16 cellular contexts compared by ENCODE assay signal in the genomic region with DNA sequence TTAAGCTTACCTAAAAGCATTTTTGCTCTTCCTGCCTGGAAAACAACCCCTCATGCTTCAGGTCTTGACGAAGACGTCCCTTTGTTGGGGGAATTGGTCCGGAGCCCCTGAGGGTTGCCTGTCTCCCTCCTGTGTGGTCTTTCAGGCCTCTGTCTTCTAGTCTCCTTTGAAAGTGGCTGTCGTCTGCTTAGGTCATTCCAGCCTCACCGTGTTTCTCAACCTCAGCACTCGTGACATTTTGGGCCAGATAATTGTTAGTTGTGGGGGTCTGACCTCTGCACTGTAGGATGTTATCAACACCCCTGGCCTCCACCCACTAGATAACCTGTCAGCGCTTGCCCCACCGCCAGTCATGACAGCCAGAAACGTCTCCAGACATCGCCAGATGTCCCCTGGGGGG.
"Had no signal": no experiment of that assay in that cellular context is flagged by ENCODE, and none has a peak within 500 bp of the region (broad histone marks: within the 10 kb centered on the region; RNA-seq: fewer than 3 reads in every experiment).

No MANE protein-coding gene starts in this region.

- H3K27me3 Mint-ChIP-seq: effector memory CD8-positive, alpha-beta T cell had no signal

- H3K9me3 Mint-ChIP-seq: activated B cell treated with CpG ODN at 0.5 μM for 24 hours; activated CD4-positive, alpha-beta T cell treated with anti-CD3 and anti-CD28 coated beads, Interleukin-2, amount 10 ng/mL, durations not matched to agents 7 days and 5 days; activated naive CD4-positive, alpha-beta T cell treated with anti-CD3 and anti-CD28 coated beads for 36 hours; effector memory CD8-positive, alpha-beta T cell; stimulated activated memory B cell treated with anti-CD40 and anti-IgM and Interleukin-4, amounts not matched to agents 10 μg/mL and 1 μg/mL and 100 μg/mL, for 72 hours had no signal

- DNase-seq: activated B cell treated with CpG ODN at 0.5 μM for 24 hours; activated CD4-positive, alpha-beta T cell treated with anti-CD3 and anti-CD28 coated beads, Interleukin-2, amount 10 ng/mL, durations not matched to agents 7 days and 5 days; activated CD8-positive, alpha-beta memory T cell treated with anti-CD3 and anti-CD28 coated beads for 24 hours; activated naive CD4-positive, alpha-beta T cell treated with anti-CD3 and anti-CD28 coated beads for 36 hours; central memory CD4-positive, alpha-beta T cell; cortex of kidney; effector memory CD8-positive, alpha-beta T cell; kidney; right lobe of liver; spleen; stimulated activated CD4-positive, alpha-beta T cell treated with anti-CD3 and anti-CD28 coated beads, Interleukin-1b, Interleukin-23, amount 100 ng/mL, for 48 hours; T-helper 17 cell; upper lobe of right lung had no signal

- H3K9me3 ChIP-seq: gastroesophageal sphincter, prostate gland, right lobe of liver, spleen, upper lobe of right lung had no signal

- H3K4me3 Mint-ChIP-seq: activated CD4-positive, alpha-beta T cell treated with anti-CD3 and anti-CD28 coated beads, Interleukin-2, amount 10 ng/mL, durations not matched to agents 7 days and 5 days; activated naive CD4-positive, alpha-beta T cell treated with anti-CD3 and anti-CD28 coated beads for 36 hours; effector memory CD8-positive, alpha-beta T cell; stimulated activated memory B cell treated with anti-CD40 and anti-IgM and Interleukin-4, amounts not matched to agents 10 μg/mL and 1 μg/mL and 100 μg/mL, for 72 hours; T-helper 17 cell had no signal

- H3K4me3 ChIP-seq: gastroesophageal sphincter, prostate gland, right lobe of liver, spleen, upper lobe of right lung had no signal

- H3K27ac ChIP-seq: gastroesophageal sphincter, prostate gland, upper lobe of right lung had no signal

- H3K27me3 ChIP-seq: gastroesophageal sphincter, right lobe of liver, spleen, upper lobe of right lung had no signal

- H3K27ac Mint-ChIP-seq: activated CD4-positive, alpha-beta T cell treated with anti-CD3 and anti-CD28 coated beads, Interleukin-2, amount 10 ng/mL, durations not matched to agents 7 days and 5 days; activated naive CD4-positive, alpha-beta T cell treated with anti-CD3 and anti-CD28 coated beads for 36 hours; stimulated activated memory B cell treated with anti-CD40 and anti-IgM and Interleukin-4, amounts not matched to agents 10 μg/mL and 1 μg/mL and 100 μg/mL, for 72 hours; T-helper 17 cell had no signal

- H3K36me3 Mint-ChIP-seq: stimulated activated memory B cell treated with anti-CD40 and anti-IgM and Interleukin-4, amounts not matched to agents 10 μg/mL and 1 μg/mL and 100 μg/mL, for 72 hours had no signal

- ATAC-seq: gastroesophageal sphincter, T-helper 17 cell, upper lobe of right lung had no signal

- H3K4me1 ChIP-seq: gastroesophageal sphincter, prostate gland, upper lobe of right lung had no signal

- H3K36me3 ChIP-seq: prostate gland had no signal
